In the genomic region with DNA sequence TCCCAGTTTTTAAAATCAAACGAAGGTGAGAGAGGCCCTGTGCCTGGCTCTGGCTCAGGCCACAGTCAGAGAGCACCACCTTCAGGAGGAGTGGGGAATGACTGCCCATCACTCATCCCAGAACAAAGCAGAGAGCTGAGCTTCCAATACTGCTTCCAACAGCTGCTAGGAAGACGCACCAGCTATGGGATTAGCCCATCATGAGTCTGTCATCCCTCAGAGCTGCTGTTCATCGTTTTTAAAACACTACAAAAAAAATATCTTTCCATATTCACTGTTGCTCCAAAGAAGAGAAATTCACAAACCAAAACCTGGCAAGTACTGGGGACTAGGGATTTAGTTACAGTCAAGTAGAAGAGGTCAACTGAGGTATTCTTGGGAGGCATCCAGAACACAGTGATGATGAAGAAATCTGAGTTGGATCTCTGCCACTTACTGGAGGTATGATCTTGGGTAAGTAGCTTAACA, we compare ENCODE assay signal across 8 cellular contexts.
DNase-seq lines count a peak whose midpoint lies in the region; ATAC-seq and TF ChIP-seq lines count a peak whose summit lies in the region.

No MANE protein-coding gene starts in this region.

- POLR2A ChIA-PET in HEK293 (lab: Yijun Ruan, JAX): no interaction called here

- ATAC-seq in foreskin keratinocyte: peak; percentile 92

- H3K4me3 Mint-ChIP-seq in neural progenitor cell: no peak overlapping the region

- DNase-seq in NCI-H2081 (lab: John Stamatoyannopoulos, UW) (peak; percentile 62 to 73), NCI-H2081 treated with DMSO at 0.1 percent for 48 hours (lab: John Stamatoyannopoulos, UW) (no peak), NCI-H2171 (lab: John Stamatoyannopoulos, UW) (peak; percentile 56), activated T-cell treated with anti-CD3 and anti-CD28 coated beads for 48 hours (ENCODE audit: low read depth) (peak; percentile 9), foreskin keratinocyte (peak in 1 of 2 donors; percentile 51), neural progenitor cell (ENCODE audit: low spot score) (peak; percentile 66), DMS114 treated with DMSO at 0.1 percent for 48 hours (lab: John Stamatoyannopoulos, UW; ENCODE audit: unreplicated experiment) (no peak)

- H3K27me3 ChIP-seq in foreskin keratinocyte (no peaks in the 10 kb centered on the region), neural progenitor cell (no peaks in the 10 kb centered on the region)

- CTCF ChIA-PET in HEK293 (lab: Yijun Ruan, JAX): interaction anchor here (0.6 to 2.4 kb wide), 40 partner anchors 8 to 922 kb away, joined by 3 to 24 read pairs (median 4); no protein-coding TSS in a partner anchor

- no peaks in the 10 kb centered on the region for H3K79me2 ChIP-seq in neural progenitor cell (ENCODE audit: low read depth)

- H3K36me3 Mint-ChIP-seq in neural progenitor cell: peaks cover 17% of the 10 kb centered on the region

- no peak overlapping the region for H3K4me2 ChIP-seq in neural progenitor cell

- H4K20me1 ChIP-seq in neural progenitor cell (ENCODE audit: low read depth): no peaks in the 10 kb centered on the region

- no peak overlapping the region for H3K9ac ChIP-seq in neural progenitor cell

- H3K36me3 ChIP-seq in HEK293 (ENCODE audit: control insufficient read depth in 2 of 2, insufficient read depth in 1 of 2, low read length in 2 of 2) (peaks cover 0 to 74% of the 10 kb centered on the region in 2 experiments; a peak in 2 of 3 replicates), neural progenitor cell (no peaks in the 10 kb centered on the region)

- H3K9me3 Mint-ChIP-seq in neural progenitor cell: no peaks in the 10 kb centered on the region

- H3K9me3 ChIP-seq in HEK293 (ENCODE audit: control insufficient read depth, insufficient read depth, low read depth, low read length) (no peaks in the 10 kb centered on the region), neural progenitor cell (ENCODE audit: low read depth) (no peaks in the 10 kb centered on the region)

- peak; percentile 58 for TF ChIP-seq CTCF in HEK293 (tag by site-specific recombination; IDR thresholded peaks at IDR 0.05)
- peak; percentile 79 for TF ChIP-seq CTCF in foreskin keratinocyte (conservative IDR thresholded peaks at IDR 0.05)
- peak; percentile 82 for TF ChIP-seq CTCF in neural progenitor cell (IDR thresholded peaks at IDR 0.05)

- H3K4me3 ChIP-seq in HEK293 (ENCODE audit: low read depth, low read length): no peak overlapping the region
- H3K4me3 ChIP-seq in neural progenitor cell: no peak overlapping the region

- no peaks in the 10 kb centered on the region for H3K27me3 Mint-ChIP-seq in neural progenitor cell (ENCODE audit: insufficient read depth, low read depth)

- H3K27ac ChIP-seq in HEK293 (ENCODE audit: extremely low read depth, low read depth, low read length) (no peak overlapping the region), foreskin keratinocyte (no peak overlapping the region), neural progenitor cell (no peak overlapping the region)

- H3K4me1 Mint-ChIP-seq in neural progenitor cell: no peaks in the 10 kb centered on the region

- peaks cover 7% of the 10 kb centered on the region for H3F3A ChIP-seq in neural progenitor cell (ENCODE audit: low read depth)

- no peak overlapping the region for H2AFZ ChIP-seq in neural progenitor cell (replicated peaks)

- no peak overlapping the region for H3K27ac Mint-ChIP-seq in neural progenitor cell

- H3K4me1 ChIP-seq in HEK293 (ENCODE audit: control insufficient read depth, insufficient read depth, low read length): peaks cover 2% of the 10 kb centered on the region; the same call in 1 of the 2 replicates
- H3K4me1 ChIP-seq in foreskin keratinocyte: no peaks in the 10 kb centered on the region
- no peaks in the 10 kb centered on the region for H3K4me1 ChIP-seq in neural progenitor cell

TF ChIP-seq in HEK293, 187 proteins besides CTCF, POLR2A, EP300 and RAD21:
- TF ChIP-seq IKZF3 (tag by site-specific recombination; IDR thresholded peaks at IDR 0.05): peak; percentile 55; the same call in 1 of the 2 replicates
- TF ChIP-seq GLIS1 (tag by site-specific recombination; IDR thresholded peaks at IDR 0.05): peak; percentile 16; the same call in 1 of the 2 replicates
- TF ChIP-seq ZNF654 (tag by site-specific recombination; IDR thresholded peaks at IDR 0.05; ENCODE audit: low read depth): peak; percentile 48
- TF ChIP-seq SP2 (tag by site-specific recombination; IDR thresholded peaks at IDR 0.05): no peak
- no peak for TF ChIP-seq ZNF302 (tag by site-specific recombination; IDR thresholded peaks at IDR 0.05; ENCODE audit: low read depth)
- TF ChIP-seq, protein P1, sequence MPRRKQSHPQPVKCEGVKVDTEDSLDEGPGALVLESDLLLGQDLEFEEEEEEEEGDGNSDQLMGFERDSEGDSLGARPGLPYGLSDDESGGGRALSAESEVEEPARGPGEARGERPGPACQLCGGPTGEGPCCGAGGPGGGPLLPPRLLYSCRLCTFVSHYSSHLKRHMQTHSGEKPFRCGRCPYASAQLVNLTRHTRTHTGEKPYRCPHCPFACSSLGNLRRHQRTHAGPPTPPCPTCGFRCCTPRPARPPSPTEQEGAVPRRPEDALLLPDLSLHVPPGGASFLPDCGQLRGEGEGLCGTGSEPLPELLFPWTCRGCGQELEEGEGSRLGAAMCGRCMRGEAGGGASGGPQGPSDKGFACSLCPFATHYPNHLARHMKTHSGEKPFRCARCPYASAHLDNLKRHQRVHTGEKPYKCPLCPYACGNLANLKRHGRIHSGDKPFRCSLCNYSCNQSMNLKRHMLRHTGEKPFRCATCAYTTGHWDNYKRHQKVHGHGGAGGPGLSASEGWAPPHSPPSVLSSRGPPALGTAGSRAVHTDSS (tag by site-specific recombination; IDR thresholded peaks at IDR 0.05): peak; percentile 53; the same call in 1 of the 2 replicates
- TF ChIP-seq ZNF473 (tag by site-specific recombination; IDR thresholded peaks at IDR 0.05): no peak
- TF ChIP-seq ZBTB17 (tag by site-specific recombination; IDR thresholded peaks at IDR 0.05): peak; percentile 33; the same call in 1 of the 2 replicates
- TF ChIP-seq MZF1 (tag by site-specific recombination; IDR thresholded peaks at IDR 0.05; ENCODE audit: borderline replicate concordance): peak; percentile 74; the same call in 1 of the 2 replicates
- TF ChIP-seq ZBTB7A (tag by site-specific recombination; IDR thresholded peaks at IDR 0.05; ENCODE audit: low read depth): no peak

Comparison
In these comparisons a context has a peak if more than half of its experiments do, and no peak if none do; other contexts are left out.
1. DNase-seq: peak in NCI-H2081 (2 of 2), NCI-H2171 (single experiment), activated T-cell treated with anti-CD3 and anti-CD28 coated beads for 48 hours (single experiment) and neural progenitor cell (single experiment); none in NCI-H2081 treated with DMSO at 0.1 percent for 48 hours (single experiment) and DMS114 treated with DMSO at 0.1 percent for 48 hours (single experiment).
2. Peak in every context shown above with its lines, with median percentiles within 50 percentile points of each other: CTCF ChIP-seq.